ENCODE assay signal across 10 cellular contexts in genomic region chr4:6471303-6472007, GRCh38. TPM values are rescaled to one million over a fixed set of nuclear protein-coding genes. Genes with fewer than 3 reads are reported as not detected.
DNase-seq lines count a peak whose midpoint lies in the region; ATAC-seq and TF ChIP-seq lines count a peak whose summit lies in the region.
"Had no signal": no experiment of that assay in that cellular context is flagged by ENCODE, and none has a peak within 500 bp of the region (broad histone marks: within the 10 kb centered on the region; RNA-seq: fewer than 3 reads in every experiment).

No MANE protein-coding gene starts in this region.

- H3K27me3 ChIP-seq in NT2/D1 (ENCODE audit: insufficient read depth, insufficient read length), result peaks cover 75% of the 10 kb centered on the region

- H3K27ac Mint-ChIP-seq in progenitor cell of endocrine pancreas, result no peak overlapping the region
- H3K27ac Mint-ChIP-seq: stimulated activated naive CD8-positive, alpha-beta T cell treated with anti-CD3 and anti-CD28 coated beads, Interleukin-15, Interleukin-2, amounts not matched to agents 100 ng/mL and 50 ng/mL, for 24 hours had no signal

- TF ChIP-seq CTCF in progenitor cell of endocrine pancreas (IDR thresholded peaks at IDR 0.05; ENCODE audit: unreplicated experiment), result no peak

- H3K27me3 Mint-ChIP-seq in progenitor cell of endocrine pancreas, result peaks cover 77% of the 10 kb centered on the region

- peak overlapping the region; percentile 62 for H3K4me3 ChIP-seq in NT2/D1 (ENCODE audit: insufficient read length, low read depth)

- H3K4me1 Mint-ChIP-seq in progenitor cell of endocrine pancreas (ENCODE audit: low read depth), result peaks cover 3% of the 10 kb centered on the region

- no peaks in the 10 kb centered on the region for H3K9me3 Mint-ChIP-seq in progenitor cell of endocrine pancreas (ENCODE audit: low read depth)
- H3K9me3 Mint-ChIP-seq: stimulated activated naive CD8-positive, alpha-beta T cell treated with anti-CD3 and anti-CD28 coated beads, Interleukin-15, Interleukin-2, amounts not matched to agents 100 ng/mL and 50 ng/mL, for 24 hours had no signal

- H3K9ac ChIP-seq in NT2/D1 (ENCODE audit: insufficient read length, low read depth), result peak overlapping the region; percentile 81

- no peak for ATAC-seq in HG02970 (IDR thresholded peaks at IDR 0.05; ENCODE audit: low FRiP score, unreplicated experiment)
- ATAC-seq in GM21529 (IDR thresholded peaks at IDR 0.05; ENCODE audit: unreplicated experiment), result no peak
- ATAC-seq in HG02588 (IDR thresholded peaks at IDR 0.05; ENCODE audit: unreplicated experiment), result no peak

- no peaks in the 10 kb centered on the region for H3K36me3 Mint-ChIP-seq in progenitor cell of endocrine pancreas (ENCODE audit: insufficient read depth)

- no peaks in the 10 kb centered on the region for H3K9me3 ChIP-seq in NT2/D1 (ENCODE audit: insufficient read depth, low read length)

- in situ Hi-C loops in Caki2 (cut with HindIII; ENCODE audit: low pct_unique_long_range_greater_than_20kb, low sequenced_read_pairs), result no loop called here

- H3K4me1 ChIP-seq in NT2/D1 (ENCODE audit: insufficient read depth, insufficient read length), result peaks cover 12% of the 10 kb centered on the region

- peak overlapping the region; percentile 21 for H3K4me3 Mint-ChIP-seq in progenitor cell of endocrine pancreas (ENCODE audit: low read depth)
- H3K4me3 Mint-ChIP-seq: stimulated activated naive CD8-positive, alpha-beta T cell treated with anti-CD3 and anti-CD28 coated beads, Interleukin-15, Interleukin-2, amounts not matched to agents 100 ng/mL and 50 ng/mL, for 24 hours had no signal

- DNase-seq in Caki2 (ENCODE audit: low read depth) (peak; percentile 47), NT2/D1 (ENCODE audit: low read depth, low spot score) (no peak), globus pallidus (ENCODE audit: low spot score) (peak; percentile 58), progenitor cell of endocrine pancreas (ENCODE audit: low spot score, unreplicated experiment) (peak; percentile 7)
- DNase-seq in stimulated activated CD4-positive, alpha-beta T cell treated with anti-CD3 and anti-CD28 coated beads, Interleukin-12 subunit alpha, Interleukin-12 subunit beta, amount 100 ng/mL, for 4 hours, result no peak
- DNase-seq: activated naive CD4-positive, alpha-beta T cell treated with anti-CD3 and anti-CD28 coated beads, Interleukin-2, amount 50 U/mL, for 16 hours had no signal

- no peaks in the 10 kb centered on the region for H3K36me3 ChIP-seq in NT2/D1 (ENCODE audit: insufficient read depth, insufficient read length, low read length)

RNA-seq across cellular contexts. Expression of gene PPP2R2C, which starts 1.0 kb away (rescaled TPM):
- 38.9 and 51.9 TPM in 2 replicates for total RNA-seq in Caki2 (2014; rRNA removed; shearing (Covaris generic); ENCODE audit: low replicate concordance)
- total RNA-seq in progenitor cell of endocrine pancreas, result 0.19 and 0.29 TPM in 2 replicates

Comparison
In these comparisons a context has a peak if more than half of its experiments do, and no peak if none do; other contexts are left out.
1. DNase-seq: peak in Caki2 (single experiment), globus pallidus (single experiment) and progenitor cell of endocrine pancreas (single experiment); none in NT2/D1 (single experiment) and stimulated activated CD4-positive, alpha-beta T cell treated with anti-CD3 and anti-CD28 coated beads, Interleukin-12 subunit alpha, Interleukin-12 subunit beta, amount 100 ng/mL, for 4 hours (single experiment).
2. RNA of gene PPP2R2C, which starts 1.0 kb away (total RNA-seq): 38.9 to 51.9 TPM in Caki2; 0.19 to 0.29 TPM in progenitor cell of endocrine pancreas; every median in the first group is over 10 times any median in the second.